Comparison of ENCODE assay signal across 22 cellular contexts in the genomic region with DNA sequence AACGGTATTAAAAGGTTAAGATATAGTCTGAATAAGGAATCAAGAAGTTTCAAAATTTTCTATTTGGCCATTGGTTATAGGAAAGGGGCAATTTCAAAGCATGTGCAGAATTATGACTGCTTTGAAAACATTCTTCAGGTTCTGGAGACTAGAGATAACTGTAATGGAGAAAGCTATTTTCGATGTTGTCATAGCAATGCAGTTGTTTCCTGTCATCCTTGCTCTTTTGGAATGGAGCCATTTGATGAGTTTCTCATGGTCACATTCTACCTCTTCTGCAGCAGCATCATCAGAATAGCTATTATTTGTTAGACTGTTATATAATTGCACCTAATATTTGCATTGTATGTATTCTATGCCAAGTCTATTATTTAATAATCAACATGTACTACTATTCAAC.
"Had no signal": no experiment of that assay in that cellular context is flagged by ENCODE, and none has a peak within 500 bp of the region (broad histone marks: within the 10 kb centered on the region; RNA-seq: fewer than 3 reads in every experiment).

No MANE protein-coding gene starts in this region.

- DNase-seq: dermis blood vessel endothelial cell; effector CD8-positive, alpha-beta T cell; effector memory CD8-positive, alpha-beta T cell; endodermal cell; erythroblast; esophagus squamous epithelium; foreskin fibroblast; foreskin melanocyte; gastrocnemius medialis; glutamatergic neuron; head of caudate nucleus; heart right ventricle; hippocampal formation; left cardiac atrium; left lung; left ventricle myocardium superior; lower lobe of right lung; mesenchymal stem cell; mucosa of descending colon; naive B cell; naive thymus-derived CD8-positive, alpha-beta T cell had no signal

- ATAC-seq: effector memory CD8-positive, alpha-beta T cell; esophagus mucosa; gastrocnemius medialis; left cardiac atrium; left lung; left ventricle myocardium superior; lower lobe of right lung; naive thymus-derived CD8-positive, alpha-beta T cell had no signal
